9 cellular contexts compared by ENCODE assay signal in genomic region chr20:32583581-32584045, GRCh38. TPM values are rescaled to one million over a fixed set of nuclear protein-coding genes. Genes with fewer than 3 reads are reported as not detected.
DNase-seq lines count a peak whose midpoint lies in the region; ATAC-seq and TF ChIP-seq lines count a peak whose summit lies in the region.
"Had no signal": no experiment of that assay in that cellular context is flagged by ENCODE, and none has a peak within 500 bp of the region (broad histone marks: within the 10 kb centered on the region; RNA-seq: fewer than 3 reads in every experiment).

No MANE protein-coding gene starts in this region.

- intact Hi-C loops in prostate gland (cut with DNase I): no loop called here

- H3K4me3 ChIP-seq in epithelial cell of proximal tubule (ENCODE audit: low read depth, low read length) (peak overlapping the region; percentile 11), prostate gland (peak overlapping the region; percentile 54 to 63)

- peak; percentile 57 for DNase-seq in GM10266 (ENCODE audit: extremely low spot score)
- DNase-seq in RPMI8226: peak; percentile 57
- no peak for DNase-seq in epithelial cell of proximal tubule (ENCODE audit: low read depth)
- no peak for DNase-seq in prostate gland (ENCODE audit: low spot score)
- DNase-seq in ACHN: no peak
- DNase-seq: NCI-H187 treated with DMSO at 0.1 percent for 48 hours had no signal

- ATAC-seq in GM21515 (IDR thresholded peaks at IDR 0.05; ENCODE audit: unreplicated experiment) (no peak), HG03045 (IDR thresholded peaks at IDR 0.05; ENCODE audit: unreplicated experiment) (no peak), HG02571 (IDR thresholded peaks at IDR 0.05; ENCODE audit: unreplicated experiment) (no peak)

- H3K27ac ChIP-seq in prostate gland: peak overlapping the region; percentile 39 to 66

- no peaks in the 10 kb centered on the region for H3K36me3 ChIP-seq in prostate gland

- no peak for TF ChIP-seq CTCF in GM10266 (IDR thresholded peaks at IDR 0.05; ENCODE audit: control insufficient read depth, insufficient read depth, low read depth, missing control alignments)
- no peak for TF ChIP-seq CTCF in epithelial cell of proximal tubule (conservative IDR thresholded peaks at IDR 0.05; ENCODE audit: low read depth, low read length)
- no peak for TF ChIP-seq CTCF in prostate gland (IDR thresholded peaks at IDR 0.05)

- under 1% methylated on average over 16 of the region's 49 CpGs for WGBS in prostate gland

- H3K9me3 ChIP-seq in prostate gland: no peaks in the 10 kb centered on the region

- H3K27me3 ChIP-seq in prostate gland (replicated peaks; ENCODE audit: insufficient read depth): no peaks in the 10 kb centered on the region

- no peak for TF ChIP-seq POLR2A in prostate gland (IDR thresholded peaks at IDR 0.05)

- in situ Hi-C loops in ACHN (cut with HindIII; ENCODE audit: low pct_ligation_motif_present, low pct_unique_long_range_greater_than_20kb, low sequenced_read_pairs): no loop called here

- H3K4me1 ChIP-seq in prostate gland (replicated peaks): no peaks in the 10 kb centered on the region

RNA-seq across cellular contexts. Expression of gene NOL4L, which starts 1.5 kb away (rescaled TPM):
- 33.6 and 44.1 TPM in 2 replicates for total RNA-seq in epithelial cell of proximal tubule
- 10 to 100 TPM; 18.0 to 59.7 TPM for total RNA-seq in prostate gland

Comparison
In these comparisons a context has a peak if more than half of its experiments do, and no peak if none do; other contexts are left out.
1. DNase-seq: peak in GM10266 (single experiment) and RPMI8226 (single experiment); none in epithelial cell of proximal tubule (single experiment), prostate gland (single experiment) and ACHN (single experiment).